8 cellular contexts compared by ENCODE assay signal in genomic region chr14:67487937-67488893, GRCh38. TPM values are rescaled to one million over a fixed set of nuclear protein-coding genes. Genes with fewer than 3 reads are reported as not detected.
DNase-seq lines count a peak whose midpoint lies in the region; ATAC-seq and TF ChIP-seq lines count a peak whose summit lies in the region.

Gene TMEM229B, minus strand, starts transcription at chr14:67488721. Its CDS starts 14,798 bp downstream, at chr14:67473923.

- WGBS in SK-N-SH (ENCODE audit: low lambda C conversion rate): 67% methylated on average over 11 of the region's 13 CpGs

- no peak within 1 kb of the TSS for H2AFZ ChIP-seq in SK-N-SH (ENCODE audit: low read depth)

- no peak within 1 kb of the TSS for H3K4me2 ChIP-seq in SK-N-SH

- no peaks in the 10 kb centered on the region for H4K20me1 ChIP-seq in SK-N-SH (ENCODE audit: insufficient read depth)

- TF ChIP-seq CTCF in SK-N-SH (IDR thresholded peaks at IDR 0.05): no peak

- H3K9me2 ChIP-seq in SK-N-SH: no peaks in the 10 kb centered on the region

- TF ChIP-seq RAD21 in SK-N-SH (IDR thresholded peaks at IDR 0.05; ENCODE audit: low read length): no peak

- no peak for TF ChIP-seq EP300 in SK-N-SH (IDR thresholded peaks at IDR 0.05; ENCODE audit: borderline replicate concordance in 1 of 2, low read depth in 1 of 2, low read length in 1 of 2)

- no peak within 1 kb of the TSS for H3K4me3 ChIP-seq in SK-N-SH (ENCODE audit: low read depth in 2 of 2, low read length in 1 of 2)

- H3K27ac ChIP-seq in layer of hippocampus (ENCODE audit: low read depth, low read length) (peak within 1 kb of the TSS; percentile 1), SK-N-SH (ENCODE audit: low read depth in 2 of 2, low read length in 1 of 2) (no peak within 1 kb of the TSS)

- H3K9me3 ChIP-seq in SK-N-SH: no peaks in the 10 kb centered on the region

- H3K36me3 ChIP-seq in SK-N-SH (replicated peaks in 1 of 2; ENCODE audit: control insufficient read depth in 1 of 2, insufficient read depth in 2 of 2, low read length in 1 of 2): no peaks in the 10 kb centered on the region

- H3K9ac ChIP-seq in SK-N-SH: no peak within 1 kb of the TSS

- H3K79me2 ChIP-seq in SK-N-SH (ENCODE audit: insufficient read depth): no peaks in the 10 kb centered on the region

- CTCF ChIA-PET in SK-N-SH (lab: Yijun Ruan, JAX): interaction anchor here (1.5 kb wide), 1 partner anchor 10 kb away, joined by 5 read pairs; no protein-coding TSS in a partner anchor

- no peaks in the 10 kb centered on the region for H3K27me3 ChIP-seq in layer of hippocampus (ENCODE audit: control insufficient read depth, insufficient read depth, low read length)
- no peaks in the 10 kb centered on the region; the same call in 1 of the 2 replicates for H3K27me3 ChIP-seq in SK-N-SH (ENCODE audit: insufficient read depth)

- peak; percentile 90 for ATAC-seq in HG02763 (IDR thresholded peaks at IDR 0.05; ENCODE audit: unreplicated experiment)

- H3K4me1 ChIP-seq in SK-N-SH (ENCODE audit: control insufficient read depth in 1 of 2, insufficient read depth in 2 of 2, low read depth in 1 of 2, low read length in 1 of 2): peaks cover 0 to 24% of the 10 kb centered on the region in 2 experiments; a peak in 1 of 4 replicates

- peak; percentile 77 for DNase-seq in OCI-M1 (lab: John Stamatoyannopoulos, UW)
- DNase-seq in activated effector memory CD4-positive, alpha-beta T cell treated with Interleukin-2 at 50 U/mL for 16 hours: peak; percentile 71
- DNase-seq in stimulated activated CD8-positive, alpha-beta memory T cell treated with anti-CD3 and anti-CD28 coated beads, Interleukin-2, amount 100 ng/mL, for 1 hour (ENCODE audit: low read depth in 2 of 2): peak; percentile 36 to 52
- no peak for DNase-seq in SK-N-SH
- DNase-seq in ecto neural progenitor cell (ENCODE audit: low spot score): no peak

- POLR2A ChIA-PET in SK-N-SH (lab: Yijun Ruan, JAX): no interaction called here

- no peaks in the 10 kb centered on the region for H3F3A ChIP-seq in SK-N-SH (replicated peaks; ENCODE audit: insufficient read depth)

- TF ChIP-seq POLR2A in GM15510 (IDR thresholded peaks at IDR 0.05; ENCODE audit: borderline replicate concordance, extremely low read depth, insufficient read length): peak; percentile 21

TF ChIP-seq in SK-N-SH, 30 proteins besides CTCF, POLR2A, EP300 and RAD21:
- no peak for TF ChIP-seq CHD2 (IDR thresholded peaks at IDR 0.05; ENCODE audit: low read length, partially characterized antibody)
- no peak for TF ChIP-seq IRF3 (IDR thresholded peaks at IDR 0.05; ENCODE audit: low read depth, low read length)
- no peak for TF ChIP-seq NRF1 (IDR thresholded peaks at IDR 0.05; ENCODE audit: low read depth, low read length)
- no peak for TF ChIP-seq SIN3A (IDR thresholded peaks at IDR 0.05; ENCODE audit: borderline replicate concordance, low read depth, low read length)
- TF ChIP-seq, protein P1, sequence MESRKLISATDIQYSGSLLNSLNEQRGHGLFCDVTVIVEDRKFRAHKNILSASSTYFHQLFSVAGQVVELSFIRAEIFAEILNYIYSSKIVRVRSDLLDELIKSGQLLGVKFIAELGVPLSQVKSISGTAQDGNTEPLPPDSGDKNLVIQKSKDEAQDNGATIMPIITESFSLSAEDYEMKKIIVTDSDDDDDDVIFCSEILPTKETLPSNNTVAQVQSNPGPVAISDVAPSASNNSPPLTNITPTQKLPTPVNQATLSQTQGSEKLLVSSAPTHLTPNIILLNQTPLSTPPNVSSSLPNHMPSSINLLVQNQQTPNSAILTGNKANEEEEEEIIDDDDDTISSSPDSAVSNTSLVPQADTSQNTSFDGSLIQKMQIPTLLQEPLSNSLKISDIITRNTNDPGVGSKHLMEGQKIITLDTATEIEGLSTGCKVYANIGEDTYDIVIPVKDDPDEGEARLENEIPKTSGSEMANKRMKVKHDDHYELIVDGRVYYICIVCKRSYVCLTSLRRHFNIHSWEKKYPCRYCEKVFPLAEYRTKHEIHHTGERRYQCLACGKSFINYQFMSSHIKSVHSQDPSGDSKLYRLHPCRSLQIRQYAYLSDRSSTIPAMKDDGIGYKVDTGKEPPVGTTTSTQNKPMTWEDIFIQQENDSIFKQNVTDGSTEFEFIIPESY (IDR thresholded peaks at IDR 0.05; ENCODE audit: borderline replicate concordance, low read depth): no peak
- no peak for TF ChIP-seq GABPA (IDR thresholded peaks at IDR 0.05; ENCODE audit: low read depth)
- no peak for TF ChIP-seq FOSL2 (IDR thresholded peaks at IDR 0.05; ENCODE audit: borderline replicate concordance, low read depth)
- TF ChIP-seq EZH2phosphoT487 (IDR thresholded peaks at IDR 0.05; ENCODE audit: borderline replicate concordance, low read depth): no peak
- no peak for TF ChIP-seq RFX5 (IDR thresholded peaks at IDR 0.05; ENCODE audit: low read length)
- no peak for TF ChIP-seq MEF2A (IDR thresholded peaks at IDR 0.05; ENCODE audit: borderline replicate concordance, low read depth)
- TF ChIP-seq MXI1 (IDR thresholded peaks at IDR 0.05; ENCODE audit: low read depth, low read length): no peak
- no peak for TF ChIP-seq USF1 (IDR thresholded peaks at IDR 0.05; ENCODE audit: borderline replicate concordance, low read depth)
- no peak for TF ChIP-seq YY1 (IDR thresholded peaks at IDR 0.05; ENCODE audit: low read depth)
- TF ChIP-seq, protein P2, sequence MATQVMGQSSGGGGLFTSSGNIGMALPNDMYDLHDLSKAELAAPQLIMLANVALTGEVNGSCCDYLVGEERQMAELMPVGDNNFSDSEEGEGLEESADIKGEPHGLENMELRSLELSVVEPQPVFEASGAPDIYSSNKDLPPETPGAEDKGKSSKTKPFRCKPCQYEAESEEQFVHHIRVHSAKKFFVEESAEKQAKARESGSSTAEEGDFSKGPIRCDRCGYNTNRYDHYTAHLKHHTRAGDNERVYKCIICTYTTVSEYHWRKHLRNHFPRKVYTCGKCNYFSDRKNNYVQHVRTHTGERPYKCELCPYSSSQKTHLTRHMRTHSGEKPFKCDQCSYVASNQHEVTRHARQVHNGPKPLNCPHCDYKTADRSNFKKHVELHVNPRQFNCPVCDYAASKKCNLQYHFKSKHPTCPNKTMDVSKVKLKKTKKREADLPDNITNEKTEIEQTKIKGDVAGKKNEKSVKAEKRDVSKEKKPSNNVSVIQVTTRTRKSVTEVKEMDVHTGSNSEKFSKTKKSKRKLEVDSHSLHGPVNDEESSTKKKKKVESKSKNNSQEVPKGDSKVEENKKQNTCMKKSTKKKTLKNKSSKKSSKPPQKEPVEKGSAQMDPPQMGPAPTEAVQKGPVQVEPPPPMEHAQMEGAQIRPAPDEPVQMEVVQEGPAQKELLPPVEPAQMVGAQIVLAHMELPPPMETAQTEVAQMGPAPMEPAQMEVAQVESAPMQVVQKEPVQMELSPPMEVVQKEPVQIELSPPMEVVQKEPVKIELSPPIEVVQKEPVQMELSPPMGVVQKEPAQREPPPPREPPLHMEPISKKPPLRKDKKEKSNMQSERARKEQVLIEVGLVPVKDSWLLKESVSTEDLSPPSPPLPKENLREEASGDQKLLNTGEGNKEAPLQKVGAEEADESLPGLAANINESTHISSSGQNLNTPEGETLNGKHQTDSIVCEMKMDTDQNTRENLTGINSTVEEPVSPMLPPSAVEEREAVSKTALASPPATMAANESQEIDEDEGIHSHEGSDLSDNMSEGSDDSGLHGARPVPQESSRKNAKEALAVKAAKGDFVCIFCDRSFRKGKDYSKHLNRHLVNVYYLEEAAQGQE (IDR thresholded peaks at IDR 0.05; ENCODE audit: low read depth, low read length): no peak
- TF ChIP-seq TEAD4 (IDR thresholded peaks at IDR 0.05; ENCODE audit: borderline replicate concordance, insufficient read depth): no peak
- TF ChIP-seq FOXJ3 (CRISPR knock-in tag; IDR thresholded peaks at IDR 0.05): no peak
- TF ChIP-seq POLR2AphosphoS5 (IDR thresholded peaks at IDR 0.05; ENCODE audit: low read depth, low read length): no peak
- TF ChIP-seq TAF1 (IDR thresholded peaks at IDR 0.05; ENCODE audit: borderline replicate concordance, low read depth, low read length): no peak
- TF ChIP-seq JUND (IDR thresholded peaks at IDR 0.05): no peak

RNA-seq across cellular contexts. Expression of gene TMEM229B, which starts in this region (rescaled TPM):
- 0.16 and 0.26 TPM in 2 replicates for polyA plus RNA-seq in SK-N-SH (2012; rRNA removed)
- 0.21 and 0.51 TPM in 2 replicates for polyA plus RNA-seq in SK-N-SH (2012; cell fraction: cytosol; rRNA removed)
- 0.19 and 0.25 TPM in 2 replicates for polyA plus RNA-seq in SK-N-SH (2012; cell fraction: nucleus; rRNA removed)

Comparison
In these comparisons a context has a peak if more than half of its experiments do, and no peak if none do; other contexts are left out.
1. DNase-seq: peak in OCI-M1 (single experiment), activated effector memory CD4-positive, alpha-beta T cell treated with Interleukin-2 at 50 U/mL for 16 hours (single experiment) and stimulated activated CD8-positive, alpha-beta memory T cell treated with anti-CD3 and anti-CD28 coated beads, Interleukin-2, amount 100 ng/mL, for 1 hour (2 of 2); none in SK-N-SH (single experiment) and ecto neural progenitor cell (single experiment).